Comparison of ENCODE assay signal across 9 cellular contexts in the genomic region with DNA sequence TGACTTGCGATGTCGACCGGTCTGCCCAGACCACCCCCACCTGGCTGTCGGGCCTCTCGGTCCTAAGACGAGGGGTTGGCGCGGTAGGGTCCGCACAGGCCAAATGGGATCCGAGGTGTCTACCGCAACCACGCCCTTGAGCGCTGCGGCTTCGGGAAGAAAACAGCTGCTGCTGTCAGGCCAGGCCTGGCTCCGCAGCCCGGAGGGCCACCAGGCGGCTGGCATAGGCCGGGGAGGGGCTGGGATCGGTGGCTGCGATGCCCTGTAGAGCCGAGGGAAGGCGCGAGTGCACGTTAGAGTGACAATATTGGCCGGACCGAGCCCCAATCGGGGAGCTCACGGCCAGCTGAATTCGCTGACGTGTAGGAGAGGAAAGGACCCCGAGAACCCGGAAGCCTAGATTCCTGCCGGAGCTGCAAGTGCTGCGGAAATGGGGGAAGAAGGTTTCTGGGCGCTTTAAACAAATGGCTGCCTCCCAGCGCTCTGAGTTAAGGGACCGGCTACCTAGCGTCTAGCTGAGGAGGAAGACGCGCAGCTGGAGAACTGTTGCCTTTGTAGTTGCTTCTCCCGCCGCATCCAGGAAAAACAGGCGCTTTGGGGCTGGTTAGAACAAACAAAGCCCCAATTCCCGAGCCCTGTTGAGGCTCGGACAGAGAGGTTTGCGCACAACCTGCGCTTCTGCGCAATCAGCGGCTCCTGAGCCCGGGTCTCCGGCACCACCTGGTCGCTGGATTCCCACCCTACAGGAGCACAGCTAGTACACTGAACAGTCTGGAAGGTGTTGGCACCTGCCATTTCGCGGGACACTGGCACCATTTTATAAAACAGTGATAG. TPM values are rescaled to one million over a fixed set of nuclear protein-coding genes. Genes with fewer than 3 reads are reported as not detected.
DNase-seq lines count a peak whose midpoint lies in the region; ATAC-seq, FAIRE-seq and TF ChIP-seq lines count a peak whose summit lies in the region.
"Had no signal": no experiment of that assay in that cellular context is flagged by ENCODE, and none has a peak within 500 bp of the region (broad histone marks: within the 10 kb centered on the region; RNA-seq: fewer than 3 reads in every experiment).

No MANE protein-coding gene starts in this region.

- peak overlapping the region; percentile 25 for H3K4me3 Mint-ChIP-seq in activated naive CD8-positive, alpha-beta T cell treated with anti-CD3 and anti-CD28 coated beads, Interleukin-2, amount 10 ng/mL, durations not matched to agents 7 days and 5 days
- H3K4me3 Mint-ChIP-seq in activated naive CD8-positive, alpha-beta T cell treated with anti-CD3 and anti-CD28 coated beads, Interleukin-2, amount 50 U/mL, for 24 hours: no peak overlapping the region
- no peak overlapping the region for H3K4me3 Mint-ChIP-seq in CD4-positive, alpha-beta T cell

- no peak for TF ChIP-seq CTCF in CD4-positive, alpha-beta T cell (IDR thresholded peaks at IDR 0.05)

- peaks cover 3% of the 10 kb centered on the region for H3K36me3 Mint-ChIP-seq in activated naive CD8-positive, alpha-beta T cell treated with anti-CD3 and anti-CD28 coated beads, Interleukin-2, amount 10 ng/mL, durations not matched to agents 7 days and 5 days
- peaks cover 12% of the 10 kb centered on the region for H3K36me3 Mint-ChIP-seq in activated naive CD8-positive, alpha-beta T cell treated with anti-CD3 and anti-CD28 coated beads, Interleukin-2, amount 50 U/mL, for 24 hours (ENCODE audit: low read depth)
- no peaks in the 10 kb centered on the region for H3K36me3 Mint-ChIP-seq in CD4-positive, alpha-beta T cell (ENCODE audit: low read depth)
- H3K36me3 Mint-ChIP-seq: CD4-positive, CD25-positive, alpha-beta regulatory T cell had no signal

- no peak for FAIRE-seq in GM12891 (lab: Jason Lieb, UNC)

- POLR2A ChIA-PET in activated naive CD8-positive, alpha-beta T cell treated with anti-CD3 and anti-CD28 coated beads, Interleukin-2, amount 10 ng/mL, durations not matched to agents 7 days and 5 days (lab: Charles Lee): no interaction called here
- POLR2A ChIA-PET in CD4-positive, alpha-beta T cell (lab: Charles Lee): no interaction called here

- ATAC-seq in activated naive CD8-positive, alpha-beta T cell treated with anti-CD3 and anti-CD28 coated beads, Interleukin-2, amount 10 ng/mL, durations not matched to agents 7 days and 5 days (ENCODE audit: low read depth): no peak
- no peak for ATAC-seq in activated naive CD8-positive, alpha-beta T cell treated with anti-CD3 and anti-CD28 coated beads, Interleukin-2, amount 50 U/mL, for 24 hours
- no peak for ATAC-seq in CD4-positive, alpha-beta T cell (ENCODE audit: poor library complexity)

- peaks cover 94% of the 10 kb centered on the region for H3K27me3 ChIP-seq in CD4-positive, alpha-beta T cell (ENCODE audit: control insufficient read depth, insufficient read depth, low read length)

- peaks cover 2% of the 10 kb centered on the region for H3K4me1 Mint-ChIP-seq in activated naive CD8-positive, alpha-beta T cell treated with anti-CD3 and anti-CD28 coated beads, Interleukin-2, amount 10 ng/mL, durations not matched to agents 7 days and 5 days
- H3K4me1 Mint-ChIP-seq in activated naive CD8-positive, alpha-beta T cell treated with anti-CD3 and anti-CD28 coated beads, Interleukin-2, amount 50 U/mL, for 24 hours: peaks cover 2% of the 10 kb centered on the region
- H3K4me1 Mint-ChIP-seq in CD4-positive, alpha-beta T cell (ENCODE audit: low read depth): no peaks in the 10 kb centered on the region

- intact Hi-C loops in CD4-positive, alpha-beta T cell (cut with DNase I, micrococcal nuclease): no loop called here

- CTCF ChIA-PET in CD4-positive, alpha-beta T cell (lab: Charles Lee): no interaction called here

- no peak for TF ChIP-seq POLR2A in GM12891 (IDR thresholded peaks at IDR 0.05; ENCODE audit: low read depth, low read length)

- H3K27ac ChIP-seq in cingulate gyrus (ENCODE audit: low read depth, low read length): peak overlapping the region; percentile 96
- H3K27ac ChIP-seq in CD4-positive, alpha-beta T cell (ENCODE audit: low read depth, low read length): no peak overlapping the region

- H3K27me3 Mint-ChIP-seq in activated naive CD8-positive, alpha-beta T cell treated with anti-CD3 and anti-CD28 coated beads, Interleukin-2, amount 10 ng/mL, durations not matched to agents 7 days and 5 days: peaks cover 73% of the 10 kb centered on the region
- peaks cover 81% of the 10 kb centered on the region for H3K27me3 Mint-ChIP-seq in activated naive CD8-positive, alpha-beta T cell treated with anti-CD3 and anti-CD28 coated beads, Interleukin-2, amount 50 U/mL, for 24 hours
- H3K27me3 Mint-ChIP-seq in CD4-positive, alpha-beta T cell: peaks cover 85% of the 10 kb centered on the region

- peaks cover 6% of the 10 kb centered on the region for H3K9me3 Mint-ChIP-seq in activated naive CD8-positive, alpha-beta T cell treated with anti-CD3 and anti-CD28 coated beads, Interleukin-2, amount 10 ng/mL, durations not matched to agents 7 days and 5 days
- peaks cover 9% of the 10 kb centered on the region for H3K9me3 Mint-ChIP-seq in activated naive CD8-positive, alpha-beta T cell treated with anti-CD3 and anti-CD28 coated beads, Interleukin-2, amount 50 U/mL, for 24 hours
- peaks cover 2% of the 10 kb centered on the region for H3K9me3 Mint-ChIP-seq in CD4-positive, alpha-beta T cell

- peak overlapping the region; percentile 21 for H3K27ac Mint-ChIP-seq in activated naive CD8-positive, alpha-beta T cell treated with anti-CD3 and anti-CD28 coated beads, Interleukin-2, amount 10 ng/mL, durations not matched to agents 7 days and 5 days
- H3K27ac Mint-ChIP-seq in activated naive CD8-positive, alpha-beta T cell treated with anti-CD3 and anti-CD28 coated beads, Interleukin-2, amount 50 U/mL, for 24 hours: no peak overlapping the region
- no peak overlapping the region for H3K27ac Mint-ChIP-seq in CD4-positive, alpha-beta T cell

- peaks cover 11% of the 10 kb centered on the region for H3K9me3 ChIP-seq in CD4-positive, alpha-beta T cell (ENCODE audit: control insufficient read depth, low read length)

- DNase-seq in activated naive CD8-positive, alpha-beta T cell treated with anti-CD3 and anti-CD28 coated beads, Interleukin-2, amount 10 ng/mL, durations not matched to agents 7 days and 5 days: no peak
- no peak for DNase-seq in activated naive CD8-positive, alpha-beta T cell treated with anti-CD3 and anti-CD28 coated beads, Interleukin-2, amount 50 U/mL, for 24 hours
- peak; percentile 88 for DNase-seq in medulla oblongata (ENCODE audit: extremely low spot score)
- DNase-seq in CD4-positive, alpha-beta T cell: no peak
- no peak for DNase-seq in NCI-H2081 treated with DMSO at 0.1 percent for 48 hours (lab: John Stamatoyannopoulos, UW)
- no peak for DNase-seq in Kasumi-1 (lab: John Stamatoyannopoulos, UW)
- DNase-seq in GM12891 (ENCODE audit: insufficient read length, low spot score): no peak
- DNase-seq: CD4-positive, CD25-positive, alpha-beta regulatory T cell had no signal

TF ChIP-seq in GM12891, 5 proteins besides CTCF, POLR2A, EP300 and RAD21:
- no peak for TF ChIP-seq PAX5 (IDR thresholded peaks at IDR 0.05; ENCODE audit: insufficient read depth, low read length, severe bottlenecking)
- TF ChIP-seq POLR2AphosphoS5 (IDR thresholded peaks at IDR 0.05; ENCODE audit: low read depth, low read length): no peak
- TF ChIP-seq SPI1 (IDR thresholded peaks at IDR 0.05; ENCODE audit: low read depth, low read length): no peak
- TF ChIP-seq POU2F2 (IDR thresholded peaks at IDR 0.05; ENCODE audit: low read depth, low read length): no peak
- no peak for TF ChIP-seq TAF1 (IDR thresholded peaks at IDR 0.05; ENCODE audit: low read depth, low read length)

RNA-seq across cellular contexts. Expression of gene ZIC4, which starts 14.0 kb away (rescaled TPM):
- total RNA-seq in activated naive CD8-positive, alpha-beta T cell treated with anti-CD3 and anti-CD28 coated beads, Interleukin-2, amount 10 ng/mL, durations not matched to agents 7 days and 5 days: not detected
- not detected for total RNA-seq in CD4-positive, alpha-beta T cell
- polyA plus RNA-seq in GM12891 (2012; ENCODE audit: low read depth, missing spikeins): not detected
- total RNA-seq: CD4-positive, CD25-positive, alpha-beta regulatory T cell had no signal
- polyA plus RNA-seq: CD4-positive, CD25-positive, alpha-beta regulatory T cell had no signal

RNA-seq across cellular contexts. Expression of gene ZIC1, which starts 16.9 kb away (rescaled TPM):
- total RNA-seq in activated naive CD8-positive, alpha-beta T cell treated with anti-CD3 and anti-CD28 coated beads, Interleukin-2, amount 10 ng/mL, durations not matched to agents 7 days and 5 days: not detected
- not detected for total RNA-seq in CD4-positive, alpha-beta T cell
- not detected for polyA plus RNA-seq in GM12891 (2012; ENCODE audit: low read depth, missing spikeins)
- total RNA-seq: CD4-positive, CD25-positive, alpha-beta regulatory T cell had no signal
- polyA plus RNA-seq: CD4-positive, CD25-positive, alpha-beta regulatory T cell had no signal
